Comparison of ENCODE assay signal across 7 cellular contexts in genomic region chr3:102295756-102296155, GRCh38.
"Had no signal": no experiment of that assay in that cellular context is flagged by ENCODE, and none has a peak within 500 bp of the region (broad histone marks: within the 10 kb centered on the region; RNA-seq: fewer than 3 reads in every experiment).

No MANE protein-coding gene starts in this region.

- H2AFZ ChIP-seq: GM23248 had no signal

- FAIRE-seq: HepG2 had no signal

- H3K4me1 ChIP-seq: HAP-1 had no signal

- H3K36me3 ChIP-seq: HAP-1 had no signal

- DNase-seq: GM23248, GOT3, H7, KBM-7 had no signal

- H3K4me3 ChIP-seq: GM23248, HAP-1 had no signal

- ATAC-seq: HepG2 had no signal

- H3K9me3 ChIP-seq: HAP-1 had no signal

- H3K9ac ChIP-seq: GM23248 had no signal

- H3K27ac ChIP-seq: GM23248, HL-60 had no signal
